25 cellular contexts compared by ENCODE assay signal in the genomic region with DNA sequence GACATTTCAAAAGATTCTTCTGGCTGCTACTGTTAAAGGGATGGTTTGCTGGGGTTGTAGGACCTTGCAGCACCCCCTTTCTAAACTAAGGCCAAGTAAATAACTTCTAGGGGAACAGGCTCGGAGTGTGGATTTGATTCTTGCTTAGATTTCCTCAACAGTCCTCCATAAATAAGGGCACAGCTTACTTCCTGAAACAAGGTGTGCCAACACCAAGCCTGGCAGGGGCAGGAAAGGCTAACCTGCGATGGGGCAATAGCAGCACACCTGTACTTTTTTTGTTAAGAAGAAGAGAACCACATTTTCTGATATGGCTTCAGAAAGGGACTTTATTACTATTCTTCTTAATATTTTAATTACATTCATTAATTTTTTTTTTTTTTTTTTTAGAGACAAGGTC.
A peak's percentile ranks its signal among the peaks of the same experiment; 100 is the strongest.
DNase-seq lines count a peak whose midpoint lies in the region; ATAC-seq and TF ChIP-seq lines count a peak whose summit lies in the region.
"Had no signal": no experiment of that assay in that cellular context is flagged by ENCODE, and none has a peak within 500 bp of the region (broad histone marks: within the 10 kb centered on the region; RNA-seq: fewer than 3 reads in every experiment).

No MANE protein-coding gene starts in this region.

- H3K9me3 Mint-ChIP-seq in activated T-helper 17 cell treated with anti-CD3 and anti-CD28 coated beads, Interleukin-2, amount 50 U/mL, for 72 hours: no peaks in the 10 kb centered on the region
- H3K9me3 Mint-ChIP-seq: CD14-positive monocyte; CD4-positive, alpha-beta T cell; CD8-positive, alpha-beta memory T cell; HFFc6 had no signal

- TF ChIP-seq POLR2A in transverse colon (IDR thresholded peaks at IDR 0.05): no peak

- H3K27me3 ChIP-seq in dorsolateral prefrontal cortex (no peaks in the 10 kb centered on the region), transverse colon (no peaks in the 10 kb centered on the region)
- H3K27me3 ChIP-seq: BE2C; BLaER1 treated with 17β-estradiol and CSF1 and Interleukin-3, amounts not matched to agents 10 nM and 100 nM had no signal

- H3K27ac ChIP-seq in dorsolateral prefrontal cortex (peak overlapping the region in 33 of 59 donors; percentile 2 to 91 (median 37)), transverse colon (no peak overlapping the region)
- H3K27ac ChIP-seq: A549; BLaER1 treated with 17β-estradiol and CSF1 and Interleukin-3, amounts not matched to agents 10 nM and 100 nM; GM23248 had no signal

- H3K27me3 Mint-ChIP-seq in activated T-helper 17 cell treated with anti-CD3 and anti-CD28 coated beads, Interleukin-2, amount 50 U/mL, for 72 hours: no peaks in the 10 kb centered on the region
- H3K27me3 Mint-ChIP-seq: CD4-positive, alpha-beta T cell; CD8-positive, alpha-beta memory T cell had no signal

- TF ChIP-seq CTCF in dorsolateral prefrontal cortex (IDR thresholded peaks at IDR 0.05 in 54 of 56, conservative IDR thresholded peaks at IDR 0.05 in 2 of 56; ENCODE audit: low read depth in 1 of 56, partially characterized antibody in 56 of 56) (no peak), mucosa of descending colon (IDR thresholded peaks at IDR 0.05) (no peak), transverse colon (IDR thresholded peaks at IDR 0.05) (no peak)

- peaks cover 14% of the 10 kb centered on the region for H3K4me1 Mint-ChIP-seq in activated T-helper 17 cell treated with anti-CD3 and anti-CD28 coated beads, Interleukin-2, amount 50 U/mL, for 72 hours

- peak overlapping the region; percentile 44 for H3K27ac Mint-ChIP-seq in activated T-helper 17 cell treated with anti-CD3 and anti-CD28 coated beads, Interleukin-2, amount 50 U/mL, for 72 hours
- H3K27ac Mint-ChIP-seq: HFFc6 had no signal

- intact Hi-C loops in dorsolateral prefrontal cortex (cut with DNase I) (no loop called here), mucosa of descending colon (cut with DNase I, micrococcal nuclease) (no loop called here), transverse colon (cut with DNase I; ENCODE audit: low total_unique reads) (no loop called here)

- H3K9me3 ChIP-seq in mucosa of descending colon: no peaks in the 10 kb centered on the region
- H3K9me3 ChIP-seq in transverse colon: no peaks in the 10 kb centered on the region
- H3K9me3 ChIP-seq: A549; BE2C; BLaER1 treated with 17β-estradiol and CSF1 and Interleukin-3, amounts not matched to agents 10 nM and 100 nM; HAP-1 had no signal

- H3K36me3 Mint-ChIP-seq in activated T-helper 17 cell treated with anti-CD3 and anti-CD28 coated beads, Interleukin-2, amount 50 U/mL, for 72 hours (ENCODE audit: low read depth): peaks cover 39% of the 10 kb centered on the region

- no peak for ATAC-seq in activated T-helper 17 cell treated with anti-CD3 and anti-CD28 coated beads, Interleukin-2, amount 50 U/mL, for 72 hours (replicated peaks)
- peak; percentile 81 for ATAC-seq in mucosa of descending colon
- ATAC-seq: A549, GM12878 had no signal

- DNase-seq in dorsolateral prefrontal cortex: no peak
- peak in 1 of 3 donors; percentile 26 for DNase-seq in mucosa of descending colon
- DNase-seq in transverse colon: peak; percentile 35
- DNase-seq in GOT3 (lab: John Stamatoyannopoulos, UW): no peak
- no peak for DNase-seq in activated CD4-positive, alpha-beta T cell treated with anti-CD3 and anti-CD28 coated beads for 48 hours
- no peak for DNase-seq in NCI-H82 treated with DMSO at 0.1 percent for 48 hours (lab: John Stamatoyannopoulos, UW; ENCODE audit: unreplicated experiment)
- DNase-seq in NCI-H2227 (lab: John Stamatoyannopoulos, UW; ENCODE audit: unreplicated experiment): no peak
- DNase-seq: 8988T; ACHN; AML-193; BE2C; CD4-positive, alpha-beta T cell; CD8-positive, alpha-beta memory T cell; DMS 273 treated with DMSO at 0.1 percent for 48 hours; DMS79; EL; GDM1; GM23248; HFFc6 had no signal

- H3K36me3 ChIP-seq in mucosa of descending colon (ENCODE audit: low read depth) (no peaks in the 10 kb centered on the region), transverse colon (no peaks in the 10 kb centered on the region)

- no peak for TF ChIP-seq EP300 in transverse colon (IDR thresholded peaks at IDR 0.05; ENCODE audit: low read depth)

- in situ Hi-C loops in transverse colon (cut with MboI; ENCODE audit: low pct_ligation_motif_present in 1 of 4, low pct_unique_long_range_greater_than_20kb in 1 of 4, low sequenced_read_pairs in 3 of 4): no loop called here

- WGBS in transverse colon (ENCODE audit: low coverage in 1 of 2), 2 donors: 76 to 83% methylated on average over 1 to 2 of the region's 2 CpGs

- no peaks in the 10 kb centered on the region for H3K4me1 ChIP-seq in mucosa of descending colon (ENCODE audit: low read depth)
- peaks cover 0 to 8% (median 0%) of the 10 kb centered on the region in 4 donors for H3K4me1 ChIP-seq in transverse colon
- H3K4me1 ChIP-seq: A549, HAP-1 had no signal

- H3K4me3 Mint-ChIP-seq in activated T-helper 17 cell treated with anti-CD3 and anti-CD28 coated beads, Interleukin-2, amount 50 U/mL, for 72 hours: no peak overlapping the region
- H3K4me3 Mint-ChIP-seq: CD14-positive monocyte; CD4-positive, alpha-beta T cell; CD8-positive, alpha-beta memory T cell; HFFc6 had no signal

- H3K4me3 ChIP-seq in dorsolateral prefrontal cortex: no peak overlapping the region
- H3K4me3 ChIP-seq in mucosa of descending colon: no peak overlapping the region
- no peak overlapping the region for H3K4me3 ChIP-seq in transverse colon
- H3K4me3 ChIP-seq: A549; BLaER1 treated with 17β-estradiol and CSF1 and Interleukin-3, amounts not matched to agents 10 nM and 100 nM; GM12878; GM23248; HAP-1 had no signal

Comparison
In these comparisons a context has a peak if more than half of its experiments do, and no peak if none do; other contexts are left out.
1. H3K27ac ChIP-seq: peak in dorsolateral prefrontal cortex (33 of 59); none in transverse colon (0 of 4).